2 cellular contexts compared by ENCODE assay signal in genomic region chr12:39620664-39621658, GRCh38.
TF ChIP-seq lines count a peak whose summit lies in the region.

No MANE protein-coding gene starts in this region.

TF ChIP-seq in neural cell, 6 proteins besides CTCF, POLR2A, EP300 and RAD21 (continued from another document):
- TF ChIP-seq REST (IDR thresholded peaks at IDR 0.05; ENCODE audit: borderline replicate concordance) (no peak), MXI1 (conservative IDR thresholded peaks at IDR 0.05; ENCODE audit: poor library complexity, severe bottlenecking) (no peak), EZH2 (IDR thresholded peaks at IDR 0.05; ENCODE audit: borderline replicate concordance, insufficient read depth, low read length, poor library complexity, severe bottlenecking) (no peak), POLR2AphosphoS5 (IDR thresholded peaks at IDR 0.05) (no peak), SMC3 (conservative IDR thresholded peaks at IDR 0.05; ENCODE audit: poor library complexity) (no peak)

TF ChIP-seq in WTC11, 78 proteins besides CTCF, POLR2A, EP300 and RAD21 (continued from another document):
- no peak for TF ChIP-seq ATF6 (CRISPR knock-in tag; IDR thresholded peaks at IDR 0.05)
